7 cellular contexts compared by ENCODE assay signal in the genomic region with DNA sequence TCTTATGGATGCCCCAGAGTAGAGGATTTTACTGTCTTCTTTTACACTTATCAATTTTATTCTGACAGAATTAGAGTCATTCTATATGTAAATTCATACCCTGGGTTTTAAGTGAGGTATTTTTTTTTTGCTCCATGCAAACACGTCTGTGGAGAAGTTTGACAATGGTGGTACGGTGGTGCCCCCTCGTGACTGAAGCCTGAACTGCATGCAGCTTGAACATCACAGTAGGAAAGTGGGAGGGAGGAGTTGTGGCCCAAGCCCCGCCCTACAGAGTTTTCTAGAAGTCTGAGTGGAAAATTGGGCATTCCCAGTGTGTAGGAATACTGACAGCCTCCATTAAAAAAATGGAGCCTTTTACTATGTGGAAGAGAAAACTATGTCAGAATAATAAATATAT.
DNase-seq lines count a peak whose midpoint lies in the region; ATAC-seq and TF ChIP-seq lines count a peak whose summit lies in the region.

No MANE protein-coding gene starts in this region.

- no peaks in the 10 kb centered on the region for H3K27me3 Mint-ChIP-seq in T-cell

- H3K9me3 ChIP-seq in adrenal gland (replicated peaks in 1 of 3), result no peaks in the 10 kb centered on the region
- H3K9me3 ChIP-seq in sigmoid colon, result no peaks in the 10 kb centered on the region

- CTCF ChIA-PET in T-cell (lab: Charles Lee), result interaction anchor here in 1 of 2 donors (0.5 to 1.3 kb wide), 2 partner anchors 19 to 796 kb away, joined by 4 read pairs; no protein-coding TSS in a partner anchor

- TF ChIP-seq CTCF in adrenal gland (IDR thresholded peaks at IDR 0.05) (peak; percentile 62 to 81 (median 72)), sigmoid colon (IDR thresholded peaks at IDR 0.05) (peak; percentile 39 to 71 (median 52))

- H3K27me3 ChIP-seq in adrenal gland (peaks cover 3% of the 10 kb centered on the region), sigmoid colon (no peaks in the 10 kb centered on the region)

- 0 to 9% (median 3%) methylated on average over 4 of the region's 4 CpGs for WGBS in adrenal gland, 4 donors
- WGBS in sigmoid colon, 2 donors, result 0 to 3% methylated on average over 4 of the region's 4 CpGs

- intact Hi-C loops in adrenal gland (cut with DNase I) (no loop called here), left ventricle myocardium superior (cut with micrococcal nuclease) (no loop called here), sigmoid colon (cut with DNase I) (no loop called here)

- no peaks in the 10 kb centered on the region for H3K9me3 Mint-ChIP-seq in T-cell

- H3K4me3 ChIP-seq in adrenal gland, result no peak overlapping the region
- H3K4me3 ChIP-seq in sigmoid colon, result no peak overlapping the region

- no peak overlapping the region for H3K27ac ChIP-seq in adrenal gland
- no peak overlapping the region for H3K27ac ChIP-seq in sigmoid colon

- H3K4me1 Mint-ChIP-seq in T-cell, result no peaks in the 10 kb centered on the region

- no peaks in the 10 kb centered on the region for H3K4me1 ChIP-seq in adrenal gland (replicated peaks in 1 of 2)
- no peaks in the 10 kb centered on the region for H3K4me1 ChIP-seq in sigmoid colon

- ATAC-seq in GM18499 (IDR thresholded peaks at IDR 0.05; ENCODE audit: insufficient read depth, unreplicated experiment) (peak; percentile 80), HG02759 (IDR thresholded peaks at IDR 0.05; ENCODE audit: unreplicated experiment) (peak; percentile 91), T-cell (replicated peaks in 1 of 4) (peak; percentile 55 to 84 (median 76)), left ventricle myocardium superior (peak; percentile 73)

- no peak overlapping the region for H3K4me3 Mint-ChIP-seq in T-cell

- peaks cover 10% of the 10 kb centered on the region for H3K36me3 Mint-ChIP-seq in T-cell

- H3K36me3 ChIP-seq in adrenal gland (replicated peaks in 1 of 2) (peaks cover 0 to 5% of the 10 kb centered on the region in 2 donors), sigmoid colon (no peaks in the 10 kb centered on the region)

- DNase-seq in NCI-H128 (lab: John Stamatoyannopoulos, UW; ENCODE audit: unreplicated experiment) (peak; percentile 41), T-cell (peak; percentile 41 to 84 (median 72)), adrenal gland (peak; percentile 70 to 95 (median 83)), left ventricle myocardium superior (peak; percentile 86), sigmoid colon (peak; percentile 88)

- TF ChIP-seq POLR2A in adrenal gland (IDR thresholded peaks at IDR 0.05) (no peak), sigmoid colon (IDR thresholded peaks at IDR 0.05) (no peak)

- POLR2A ChIA-PET in T-cell (lab: Charles Lee), result no interaction called here

- no peak overlapping the region for H3K27ac Mint-ChIP-seq in T-cell

- TF ChIP-seq EP300 in sigmoid colon (IDR thresholded peaks at IDR 0.05), result no peak
